ENCODE assay signal across 1 cellular context in genomic region chr2:238305092-238305862, GRCh38.
TF ChIP-seq lines count a peak whose summit lies in the region.

No MANE protein-coding gene starts in this region.

TF ChIP-seq in endothelial cell of umbilical vein, 7 proteins besides CTCF, POLR2A, EP300 and RAD21:
- TF ChIP-seq MAX (IDR thresholded peaks at IDR 0.05; ENCODE audit: insufficient read depth, insufficient read length) (no peak), FOS (IDR thresholded peaks at IDR 0.05; ENCODE audit: borderline replicate concordance, insufficient read depth, low read length) (no peak), GATA2 (IDR thresholded peaks at IDR 0.05; ENCODE audit: insufficient read depth, insufficient read length, low read depth, low read length) (no peak), EZH2 (IDR thresholded peaks at IDR 0.05; ENCODE audit: borderline replicate concordance, low read depth, low read length, severe bottlenecking) (no peak), JUN (IDR thresholded peaks at IDR 0.05; ENCODE audit: borderline replicate concordance, insufficient read depth, insufficient read length, low read depth) (no peak), POLR2AphosphoS5 (IDR thresholded peaks at IDR 0.05; ENCODE audit: insufficient read depth, low read depth, low read length) (no peak), MYC (IDR thresholded peaks at IDR 0.05; ENCODE audit: low read depth, low read length) (no peak)
TF ChIP-seq in endothelial cell of umbilical vein: peak in this region for 0.
